1 cellular context compared by ENCODE assay signal in the genomic region with DNA sequence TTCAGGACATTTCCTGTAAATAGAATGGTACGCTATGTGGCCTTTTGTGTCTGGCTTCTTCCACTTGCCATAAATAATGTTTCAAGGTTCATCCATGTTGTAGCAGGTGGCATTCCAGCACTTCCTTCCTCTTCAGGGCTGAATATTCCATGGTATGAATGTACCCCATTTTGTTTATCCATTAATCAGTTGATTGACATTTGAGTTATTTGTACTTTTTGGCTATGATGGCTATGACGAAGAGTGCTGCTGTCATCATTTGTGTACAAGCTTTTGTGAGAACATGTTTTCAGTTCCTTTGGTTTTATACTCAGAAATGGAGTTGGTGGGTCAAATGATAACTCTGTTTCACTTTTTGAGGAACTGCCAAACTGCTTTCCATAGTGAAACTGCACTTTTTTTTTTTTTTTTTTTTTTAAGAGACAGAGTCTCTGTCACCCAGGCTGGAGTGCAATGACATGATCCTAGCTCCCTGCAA.
TF ChIP-seq lines count a peak whose summit lies in the region.

No MANE protein-coding gene starts in this region.

TF ChIP-seq in GM12878, 131 proteins besides CTCF, POLR2A, EP300 and RAD21 (continued from another document and continues in another):
- TF ChIP-seq CEBPZ (IDR thresholded peaks at IDR 0.05; ENCODE audit: low read depth, low read length) (no peak), NR2F1 (conservative IDR thresholded peaks at IDR 0.05) (0 out of 2 replicates have a peak, but pooled peaks have one; percentile 16), NRF1 (conservative IDR thresholded peaks at IDR 0.05; ENCODE audit: low read depth, low read length) (no peak), PAX8 (IDR thresholded peaks at IDR 0.05) (no peak), HDGF (IDR thresholded peaks at IDR 0.05) (no peak), ZBTB33 (IDR thresholded peaks at IDR 0.05) (no peak), BCL11A (IDR thresholded peaks at IDR 0.05; ENCODE audit: low read depth, low read length) (peak; percentile 91), CBFB (IDR thresholded peaks at IDR 0.05; ENCODE audit: low read depth) (0 out of 2 replicates have a peak, but pooled peaks have one; percentile 33), POLR2AphosphoS5 (IDR thresholded peaks at IDR 0.05; ENCODE audit: low read length) (no peak), MYC (IDR thresholded peaks at IDR 0.05; ENCODE audit: insufficient read depth, insufficient read length, insufficient replicate concordance, low read length, severe bottlenecking) (no peak), RAD51 (IDR thresholded peaks at IDR 0.05) (peak; percentile 54), SREBF1 (IDR thresholded peaks at IDR 0.05; ENCODE audit: low read length) (no peak), BCL3 (IDR thresholded peaks at IDR 0.05; ENCODE audit: borderline replicate concordance, insufficient read depth, low read depth, low read length, poor library complexity, severe bottlenecking) (no peak), ASH2L (IDR thresholded peaks at IDR 0.05; ENCODE audit: borderline replicate concordance, low read depth) (no peak), ZNF24 (IDR thresholded peaks at IDR 0.05) (no peak), TCF12 (IDR thresholded peaks at IDR 0.05; ENCODE audit: low read depth, low read length) (no peak), SREBF2 (IDR thresholded peaks at IDR 0.05; ENCODE audit: low read length) (no peak), TBL1XR1 (IDR thresholded peaks at IDR 0.05; ENCODE audit: low read depth, low read length) (peak; percentile 79), SUZ12 (IDR thresholded peaks at IDR 0.05; ENCODE audit: unreplicated experiment) (no peak), BMI1 (IDR thresholded peaks at IDR 0.05; ENCODE audit: borderline replicate concordance) (no peak; the same call in 1 of the 2 replicates), WRNIP1 (IDR thresholded peaks at IDR 0.05; ENCODE audit: borderline replicate concordance, low read depth, low read length) (no peak), SRF (IDR thresholded peaks at IDR 0.05; ENCODE audit: low read depth in 2 of 2, low read length in 2 of 2) (no peak), PKNOX1 (IDR thresholded peaks at IDR 0.05) (peak; percentile 94), SIX5 (IDR thresholded peaks at IDR 0.05; ENCODE audit: low read depth, low read length, severe bottlenecking) (no peak)
- TF ChIP-seq, protein P1, sequence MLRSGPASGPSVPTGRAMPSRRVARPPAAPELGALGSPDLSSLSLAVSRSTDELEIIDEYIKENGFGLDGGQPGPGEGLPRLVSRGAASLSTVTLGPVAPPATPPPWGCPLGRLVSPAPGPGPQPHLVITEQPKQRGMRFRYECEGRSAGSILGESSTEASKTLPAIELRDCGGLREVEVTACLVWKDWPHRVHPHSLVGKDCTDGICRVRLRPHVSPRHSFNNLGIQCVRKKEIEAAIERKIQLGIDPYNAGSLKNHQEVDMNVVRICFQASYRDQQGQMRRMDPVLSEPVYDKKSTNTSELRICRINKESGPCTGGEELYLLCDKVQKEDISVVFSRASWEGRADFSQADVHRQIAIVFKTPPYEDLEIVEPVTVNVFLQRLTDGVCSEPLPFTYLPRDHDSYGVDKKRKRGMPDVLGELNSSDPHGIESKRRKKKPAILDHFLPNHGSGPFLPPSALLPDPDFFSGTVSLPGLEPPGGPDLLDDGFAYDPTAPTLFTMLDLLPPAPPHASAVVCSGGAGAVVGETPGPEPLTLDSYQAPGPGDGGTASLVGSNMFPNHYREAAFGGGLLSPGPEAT (IDR thresholded peaks at IDR 0.05; ENCODE audit: low read depth): peak; percentile 84
- TF ChIP-seq, protein P2, sequence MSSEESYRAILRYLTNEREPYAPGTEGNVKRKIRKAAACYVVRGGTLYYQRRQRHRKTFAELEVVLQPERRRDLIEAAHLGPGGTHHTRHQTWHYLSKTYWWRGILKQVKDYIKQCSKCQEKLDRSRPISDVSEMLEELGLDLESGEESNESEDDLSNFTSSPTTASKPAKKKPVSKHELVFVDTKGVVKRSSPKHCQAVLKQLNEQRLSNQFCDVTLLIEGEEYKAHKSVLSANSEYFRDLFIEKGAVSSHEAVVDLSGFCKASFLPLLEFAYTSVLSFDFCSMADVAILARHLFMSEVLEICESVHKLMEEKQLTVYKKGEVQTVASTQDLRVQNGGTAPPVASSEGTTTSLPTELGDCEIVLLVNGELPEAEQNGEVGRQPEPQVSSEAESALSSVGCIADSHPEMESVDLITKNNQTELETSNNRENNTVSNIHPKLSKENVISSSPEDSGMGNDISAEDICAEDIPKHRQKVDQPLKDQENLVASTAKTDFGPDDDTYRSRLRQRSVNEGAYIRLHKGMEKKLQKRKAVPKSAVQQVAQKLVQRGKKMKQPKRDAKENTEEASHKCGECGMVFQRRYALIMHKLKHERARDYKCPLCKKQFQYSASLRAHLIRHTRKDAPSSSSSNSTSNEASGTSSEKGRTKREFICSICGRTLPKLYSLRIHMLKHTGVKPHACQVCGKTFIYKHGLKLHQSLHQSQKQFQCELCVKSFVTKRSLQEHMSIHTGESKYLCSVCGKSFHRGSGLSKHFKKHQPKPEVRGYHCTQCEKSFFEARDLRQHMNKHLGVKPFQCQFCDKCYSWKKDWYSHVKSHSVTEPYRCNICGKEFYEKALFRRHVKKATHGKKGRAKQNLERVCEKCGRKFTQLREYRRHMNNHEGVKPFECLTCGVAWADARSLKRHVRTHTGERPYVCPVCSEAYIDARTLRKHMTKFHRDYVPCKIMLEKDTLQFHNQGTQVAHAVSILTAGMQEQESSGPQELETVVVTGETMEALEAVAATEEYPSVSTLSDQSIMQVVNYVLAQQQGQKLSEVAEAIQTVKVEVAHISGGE (CRISPR knock-in tag; IDR thresholded peaks at IDR 0.05): no peak
- TF ChIP-seq, protein P3, sequence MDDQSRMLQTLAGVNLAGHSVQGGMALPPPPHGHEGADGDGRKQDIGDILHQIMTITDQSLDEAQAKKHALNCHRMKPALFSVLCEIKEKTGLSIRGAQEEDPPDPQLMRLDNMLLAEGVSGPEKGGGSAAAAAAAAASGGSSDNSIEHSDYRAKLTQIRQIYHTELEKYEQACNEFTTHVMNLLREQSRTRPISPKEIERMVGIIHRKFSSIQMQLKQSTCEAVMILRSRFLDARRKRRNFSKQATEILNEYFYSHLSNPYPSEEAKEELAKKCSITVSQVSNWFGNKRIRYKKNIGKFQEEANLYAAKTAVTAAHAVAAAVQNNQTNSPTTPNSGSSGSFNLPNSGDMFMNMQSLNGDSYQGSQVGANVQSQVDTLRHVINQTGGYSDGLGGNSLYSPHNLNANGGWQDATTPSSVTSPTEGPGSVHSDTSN (IDR thresholded peaks at IDR 0.05; ENCODE audit: insufficient replicate concordance, low read depth, low read length): peak; percentile 61
- TF ChIP-seq, protein P4, sequence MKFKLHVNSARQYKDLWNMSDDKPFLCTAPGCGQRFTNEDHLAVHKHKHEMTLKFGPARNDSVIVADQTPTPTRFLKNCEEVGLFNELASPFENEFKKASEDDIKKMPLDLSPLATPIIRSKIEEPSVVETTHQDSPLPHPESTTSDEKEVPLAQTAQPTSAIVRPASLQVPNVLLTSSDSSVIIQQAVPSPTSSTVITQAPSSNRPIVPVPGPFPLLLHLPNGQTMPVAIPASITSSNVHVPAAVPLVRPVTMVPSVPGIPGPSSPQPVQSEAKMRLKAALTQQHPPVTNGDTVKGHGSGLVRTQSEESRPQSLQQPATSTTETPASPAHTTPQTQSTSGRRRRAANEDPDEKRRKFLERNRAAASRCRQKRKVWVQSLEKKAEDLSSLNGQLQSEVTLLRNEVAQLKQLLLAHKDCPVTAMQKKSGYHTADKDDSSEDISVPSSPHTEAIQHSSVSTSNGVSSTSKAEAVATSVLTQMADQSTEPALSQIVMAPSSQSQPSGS (IDR thresholded peaks at IDR 0.05; ENCODE audit: low read length): no peak; the same call in 1 of the 2 replicates
- TF ChIP-seq, protein P5, sequence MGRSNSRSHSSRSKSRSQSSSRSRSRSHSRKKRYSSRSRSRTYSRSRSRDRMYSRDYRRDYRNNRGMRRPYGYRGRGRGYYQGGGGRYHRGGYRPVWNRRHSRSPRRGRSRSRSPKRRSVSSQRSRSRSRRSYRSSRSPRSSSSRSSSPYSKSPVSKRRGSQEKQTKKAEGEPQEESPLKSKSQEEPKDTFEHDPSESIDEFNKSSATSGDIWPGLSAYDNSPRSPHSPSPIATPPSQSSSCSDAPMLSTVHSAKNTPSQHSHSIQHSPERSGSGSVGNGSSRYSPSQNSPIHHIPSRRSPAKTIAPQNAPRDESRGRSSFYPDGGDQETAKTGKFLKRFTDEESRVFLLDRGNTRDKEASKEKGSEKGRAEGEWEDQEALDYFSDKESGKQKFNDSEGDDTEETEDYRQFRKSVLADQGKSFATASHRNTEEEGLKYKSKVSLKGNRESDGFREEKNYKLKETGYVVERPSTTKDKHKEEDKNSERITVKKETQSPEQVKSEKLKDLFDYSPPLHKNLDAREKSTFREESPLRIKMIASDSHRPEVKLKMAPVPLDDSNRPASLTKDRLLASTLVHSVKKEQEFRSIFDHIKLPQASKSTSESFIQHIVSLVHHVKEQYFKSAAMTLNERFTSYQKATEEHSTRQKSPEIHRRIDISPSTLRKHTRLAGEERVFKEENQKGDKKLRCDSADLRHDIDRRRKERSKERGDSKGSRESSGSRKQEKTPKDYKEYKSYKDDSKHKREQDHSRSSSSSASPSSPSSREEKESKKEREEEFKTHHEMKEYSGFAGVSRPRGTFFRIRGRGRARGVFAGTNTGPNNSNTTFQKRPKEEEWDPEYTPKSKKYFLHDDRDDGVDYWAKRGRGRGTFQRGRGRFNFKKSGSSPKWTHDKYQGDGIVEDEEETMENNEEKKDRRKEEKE (IDR thresholded peaks at IDR 0.05): no peak
